8 cellular contexts compared by ENCODE assay signal in the genomic region with DNA sequence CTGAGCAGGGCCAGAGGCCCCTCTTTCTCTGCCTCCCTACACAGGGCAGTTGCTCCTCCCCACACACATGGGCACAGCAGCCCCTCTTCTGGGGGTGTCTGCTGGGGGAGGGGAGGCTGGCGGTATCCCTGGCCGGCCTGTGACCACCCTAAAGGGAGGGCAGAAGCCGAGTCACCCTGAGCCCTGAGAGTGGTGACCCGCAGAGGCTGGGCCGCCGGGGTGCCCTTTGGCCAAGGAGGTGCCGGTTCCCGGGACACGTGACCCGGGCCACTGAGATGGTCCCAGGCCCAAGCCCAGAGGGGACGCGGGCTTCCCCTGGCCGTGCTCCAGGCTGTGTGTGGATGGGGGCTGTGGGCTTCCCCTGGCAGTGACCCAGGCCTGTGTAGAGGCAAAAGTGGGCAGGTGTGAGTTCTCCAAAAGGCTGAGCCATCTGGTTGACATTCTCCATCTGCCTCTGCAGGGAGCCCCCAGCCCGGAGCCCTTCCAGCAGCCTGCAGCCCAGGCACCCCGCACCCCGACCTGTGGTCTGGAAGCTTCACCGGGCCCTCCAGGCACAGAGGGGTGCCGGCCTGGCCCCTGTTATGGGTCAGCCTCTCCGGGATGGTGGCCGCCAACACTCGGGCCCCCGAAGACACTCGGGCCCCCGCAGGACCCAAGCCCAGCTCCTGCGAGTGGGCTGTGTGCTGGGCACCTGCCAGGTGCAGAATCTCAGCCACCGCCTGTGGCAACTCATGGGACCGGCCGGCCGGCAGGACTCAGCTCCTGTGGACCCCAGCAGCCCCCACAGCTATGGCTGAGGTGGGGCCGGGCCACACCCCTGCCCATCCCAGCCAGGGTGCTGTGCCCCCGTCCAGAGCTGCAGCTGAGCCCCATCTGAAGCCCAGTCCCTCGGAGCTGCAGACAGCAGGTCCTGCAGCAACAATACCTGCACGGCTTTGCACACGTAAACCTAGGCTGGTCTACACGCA. TPM values are rescaled to one million over a fixed set of nuclear protein-coding genes. Genes with fewer than 3 reads are reported as not detected.
DNase-seq lines count a peak whose midpoint lies in the region; ATAC-seq and TF ChIP-seq lines count a peak whose summit lies in the region.

No MANE protein-coding gene starts in this region.

- no peak for ATAC-seq in sciatic nerve

- H3K4me2 ChIP-seq in OCI-LY7 (ENCODE audit: low read length) = peak overlapping the region; percentile 69
- peak overlapping the region; percentile 53 for H3K4me2 ChIP-seq in trophoblast cell (ENCODE audit: low read length)

- no peak for TF ChIP-seq CTCF in OCI-LY7 (conservative IDR thresholded peaks at IDR 0.05; ENCODE audit: low read length)

- H3K9me2 ChIP-seq in OCI-LY7 (ENCODE audit: insufficient read depth, low read length) = no peaks in the 10 kb centered on the region

- H2BK5ac ChIP-seq in trophoblast cell (ENCODE audit: low read depth, low read length, poor library complexity) = no peak overlapping the region

- H4K8ac ChIP-seq in trophoblast cell (ENCODE audit: low read depth, low read length) = no peak overlapping the region

- H3K9me3 ChIP-seq in ES-I3 (ENCODE audit: control insufficient read depth, insufficient read depth, low read length) (no peaks in the 10 kb centered on the region), OCI-LY7 (ENCODE audit: low read length) (no peaks in the 10 kb centered on the region), trophoblast cell (ENCODE audit: insufficient read depth, low read depth, low read length) (peaks cover 7% of the 10 kb centered on the region)

- peak overlapping the region; percentile 4 for H2AK5ac ChIP-seq in trophoblast cell (ENCODE audit: low read length)

- peaks cover 17% of the 10 kb centered on the region for H3K27me3 ChIP-seq in trophoblast cell (ENCODE audit: insufficient read depth, low read length)

- H3K4ac ChIP-seq in trophoblast cell (ENCODE audit: low read depth, low read length) = no peak overlapping the region

- 0 out of 2 replicates have a peak overlapping the region, but pooled peaks have one; percentile 10 for H2AFZ ChIP-seq in OCI-LY7 (ENCODE audit: low read length)
- H2AFZ ChIP-seq in trophoblast cell (ENCODE audit: insufficient read depth, low read length, poor library complexity) = no peak overlapping the region

- H3K4me1 ChIP-seq in ES-I3 (ENCODE audit: insufficient read depth, low read length) (no peaks in the 10 kb centered on the region), OCI-LY7 (ENCODE audit: insufficient read depth, low read length, poor library complexity, severe bottlenecking) (peaks cover 10% of the 10 kb centered on the region), trophoblast cell (ENCODE audit: control insufficient read depth in 1 of 2, insufficient read depth in 2 of 2, low read length in 2 of 2) (peaks cover 4% of the 10 kb centered on the region in 2 experiments)

- H3K36me3 ChIP-seq in ES-I3 (ENCODE audit: insufficient read depth, low read length) (no peaks in the 10 kb centered on the region; the same call in 1 of the 2 replicates), OCI-LY7 (ENCODE audit: insufficient read depth, low read length) (no peaks in the 10 kb centered on the region), trophoblast cell (ENCODE audit: control insufficient read depth in 1 of 2, insufficient read depth in 2 of 2, low read length in 2 of 2) (no peaks in the 10 kb centered on the region)

- no peak overlapping the region for H2BK120ac ChIP-seq in trophoblast cell (ENCODE audit: insufficient read depth, low read length, poor library complexity)

- CTCF ChIA-PET in OCI-LY7 (lab: Charles Lee; ENCODE audit: unreplicated experiment) = no interaction called here

- H3K4me3 ChIP-seq in OCI-LY7 (ENCODE audit: low read depth, low read length, poor library complexity, severe bottlenecking) (peak overlapping the region; percentile 68), trophoblast cell (ENCODE audit: low read depth, low read length) (no peak overlapping the region)

- peak overlapping the region; percentile 74 for H4K91ac ChIP-seq in trophoblast cell (ENCODE audit: low read depth, low read length)

- H3K9ac ChIP-seq in ES-I3 (ENCODE audit: low read depth, low read length) (peak overlapping the region; percentile 57), trophoblast cell (ENCODE audit: low read length) (no peak overlapping the region)

- BruUV-seq in OCI-LY7 (replicated peaks; lab: Mats Ljungman, UMichigan) = no TSS peak

- H3K23ac ChIP-seq in trophoblast cell (ENCODE audit: low read length) = no peak overlapping the region

- H4K12ac ChIP-seq in trophoblast cell (ENCODE audit: low read depth, low read length) = no peak overlapping the region

- no peaks in the 10 kb centered on the region for H3K79me2 ChIP-seq in OCI-LY7 (ENCODE audit: insufficient read depth, low read depth, low read length)
- peaks cover 2% of the 10 kb centered on the region for H3K79me2 ChIP-seq in trophoblast cell (ENCODE audit: control insufficient read depth, insufficient read depth, low read length, poor library complexity)

- no peak overlapping the region for H2BK12ac ChIP-seq in trophoblast cell (ENCODE audit: low read length)

- no CpG with 5 or more reads among the region's 35 CpGs for WGBS in trophoblast cell (ENCODE audit: extremely low coverage, insufficient coverage, insufficient read length)

- H3K14ac ChIP-seq in trophoblast cell (ENCODE audit: low read length) = peak overlapping the region; percentile 29

- DNase-seq in OCI-LY7 (ENCODE audit: low spot score) = no peak
- DNase-seq in epithelial cell of prostate (ENCODE audit: low read depth, low spot score) = no peak
- no peak for DNase-seq in trophoblast cell
- no peak for DNase-seq in COLO668 (lab: John Stamatoyannopoulos, UW; ENCODE audit: unreplicated experiment)
- DNase-seq in D341Med (ENCODE audit: low spot score) = no peak
- DNase-seq in sciatic nerve (ENCODE audit: low spot score) = no peak
- no peak for DNase-seq in HuH-7 (ENCODE audit: low spot score)

- H3K79me1 ChIP-seq in trophoblast cell (ENCODE audit: low read length) = peaks cover 7% of the 10 kb centered on the region

- no peak overlapping the region for H3K27ac ChIP-seq in OCI-LY7 (ENCODE audit: low read depth, low read length, poor library complexity, severe bottlenecking)
- peak overlapping the region; percentile 59 for H3K27ac ChIP-seq in epithelial cell of prostate
- H3K27ac ChIP-seq in trophoblast cell (ENCODE audit: low read depth, low read length) = no peak overlapping the region

- no peaks in the 10 kb centered on the region for H4K20me1 ChIP-seq in OCI-LY7 (ENCODE audit: insufficient read depth, low read length)

- POLR2A ChIA-PET in OCI-LY7 (lab: Charles Lee) = no interaction called here

- intact Hi-C loops in OCI-LY7 (cut with micrococcal nuclease; ENCODE audit: unreplicated experiment) (no loop called here), sciatic nerve (cut with DNase I) (no loop called here)

- H3K18ac ChIP-seq in trophoblast cell (ENCODE audit: low read length) = no peak overlapping the region

RNA-seq across cellular contexts. Expression of gene ADM2, which starts 1.0 kb away (rescaled TPM):
- total RNA-seq in OCI-LY7 (2014; rRNA removed; shearing (Covaris generic)) = 2.7 and 4.3 TPM in 2 replicates
- total RNA-seq in OCI-LY7 (2022) (7.0 and 7.9 TPM in 2 replicates), sciatic nerve (0.09 TPM)
- 17.0 and 17.8 TPM in 2 replicates for polyA plus RNA-seq in trophoblast cell (2013)

RNA-seq across cellular contexts. Expression of gene MIOX, which starts 4.3 kb away (rescaled TPM):
- not detected in 2 replicates for total RNA-seq in OCI-LY7 (2014; rRNA removed; shearing (Covaris generic))
- 0.53 and 0.74 TPM in 2 replicates for total RNA-seq in OCI-LY7 (2022)
- polyA plus RNA-seq in trophoblast cell (2013) = 1.1 and 1.2 TPM in 2 replicates
- not detected for total RNA-seq in sciatic nerve

RNA-seq across cellular contexts. Expression of gene SBF1, which starts 7.6 kb away (rescaled TPM):
- 134 and 177 TPM in 2 replicates for total RNA-seq in OCI-LY7 (2014; rRNA removed; shearing (Covaris generic))
- 160 and 181 TPM in 2 replicates for total RNA-seq in OCI-LY7 (2022)
- polyA plus RNA-seq in trophoblast cell (2013) = 44.3 and 46.1 TPM in 2 replicates
- 73.4 TPM for total RNA-seq in sciatic nerve

RNA-seq across cellular contexts. Expression of gene LMF2, which starts 25.1 kb away (rescaled TPM):
- 37.8 and 50.7 TPM in 2 replicates for total RNA-seq in OCI-LY7 (2014; rRNA removed; shearing (Covaris generic))
- total RNA-seq in OCI-LY7 (2022) (49.2 and 49.8 TPM in 2 replicates), sciatic nerve (48.4 TPM)
- polyA plus RNA-seq in trophoblast cell (2013) = 63.1 and 64.7 TPM in 2 replicates

RNA-seq across cellular contexts. Expression of gene NCAPH2, which starts 25.6 kb away (rescaled TPM):
- total RNA-seq in OCI-LY7 (2014; rRNA removed; shearing (Covaris generic)) = 129 and 151 TPM in 2 replicates
- total RNA-seq in OCI-LY7 (2022) = 124 and 126 TPM in 2 replicates
- polyA plus RNA-seq in trophoblast cell (2013) = 24.4 and 24.9 TPM in 2 replicates
- 39.8 TPM for total RNA-seq in sciatic nerve
